1 cellular context compared by ENCODE assay signal in genomic region chr1:87224209-87224608, GRCh38.
TF ChIP-seq lines count a peak whose summit lies in the region.

No MANE protein-coding gene starts in this region.

TF ChIP-seq in HepG2, 621 proteins besides CTCF, POLR2A, EP300 and RAD21:
- no peak for TF ChIP-seq ZNF18 (CRISPR knock-in tag; IDR thresholded peaks at IDR 0.05; ENCODE audit: insufficient replicate concordance)
- TF ChIP-seq SIX4 (CRISPR knock-in tag; IDR thresholded peaks at IDR 0.05), result no peak
- TF ChIP-seq ZNF296 (CRISPR knock-in tag; conservative IDR thresholded peaks at IDR 0.05), result no peak
TF ChIP-seq in HepG2: peak in this region for 0.
